In genomic region chr17:6556121-6557039, GRCh38 we compare ENCODE assay signal across 8 cellular contexts. TPM values are rescaled to one million over a fixed set of nuclear protein-coding genes. Genes with fewer than 3 reads are reported as not detected.
A peak's percentile ranks its signal among the peaks of the same experiment; 100 is the strongest.
DNase-seq lines count a peak whose midpoint lies in the region; ATAC-seq, FAIRE-seq and TF ChIP-seq lines count a peak whose summit lies in the region.

Gene PITPNM3, minus strand, starts transcription at chr17:6556555. Its CDS starts 149 bp downstream, at chr17:6556406.

- no peaks in the 10 kb centered on the region for H3K36me3 ChIP-seq in pancreas

- H3K9me3 ChIP-seq in T-helper 17 cell (ENCODE audit: control insufficient read depth, low read length, poor library complexity, severe bottlenecking) (no peaks in the 10 kb centered on the region), pancreas (no peaks in the 10 kb centered on the region)

- DNase-seq in ELF-1 (ENCODE audit: low read depth, low spot score) (peak; percentile 33), T-helper 17 cell (no peak), fibroblast of villous mesenchyme (ENCODE audit: low read depth) (no peak), pancreas (peak in 4 of 6 donors; percentile 23 to 75 (median 62)), SKM-1 (lab: John Stamatoyannopoulos, UW; ENCODE audit: unreplicated experiment) (no peak), GDM1 (lab: John Stamatoyannopoulos, UW) (no peak)
- DNase-seq in activated CD4-positive, alpha-beta T cell treated with anti-CD3 and anti-CD28 coated beads, Interleukin-2, amount 50 U/mL, for 4 hours: no peak

- H3K27ac ChIP-seq in pancreas: peak within 1 kb of the TSS in 1 of 4 donors; percentile 15

- TF ChIP-seq CTCF in fibroblast of villous mesenchyme (IDR thresholded peaks at IDR 0.05; ENCODE audit: insufficient read depth, low read depth, low read length) (no peak), pancreas (IDR thresholded peaks at IDR 0.05) (no peak)

- H3K4me1 Mint-ChIP-seq in T-helper 17 cell: peaks cover 17% of the 10 kb centered on the region

- H3K4me3 ChIP-seq in fibroblast of villous mesenchyme (ENCODE audit: low read depth, low read length) (peak within 1 kb of the TSS; percentile 35), pancreas (peak within 1 kb of the TSS; percentile 18 to 59 (median 45))

- peak within 1 kb of the TSS; percentile 83 for H3K4me3 Mint-ChIP-seq in T-helper 17 cell

- H3K4me1 ChIP-seq in pancreas: no peaks in the 10 kb centered on the region

- H3K27ac Mint-ChIP-seq in T-helper 17 cell: no peak within 1 kb of the TSS

- H3K36me3 Mint-ChIP-seq in T-helper 17 cell (ENCODE audit: low read depth): peaks cover 2% of the 10 kb centered on the region

- H3K27me3 Mint-ChIP-seq in T-helper 17 cell: peaks cover 60% of the 10 kb centered on the region

- intact Hi-C loops in pancreas (cut with DNase I): no loop called here

- 3% methylated on average over 56 to 120 of the region's 122 CpGs for WGBS in pancreas, 2 donors

- ATAC-seq in T-helper 17 cell (no peak), pancreas (peak; percentile 27 to 64 (median 55)), GM19455 (IDR thresholded peaks at IDR 0.05; ENCODE audit: unreplicated experiment) (no peak)

- no peaks in the 10 kb centered on the region for H3K27me3 ChIP-seq in pancreas

- no peak for FAIRE-seq in pancreas (lab: Jason Lieb, UNC)

RNA-seq across cellular contexts. Expression of gene PITPNM3, which starts in this region (rescaled TPM):
- total RNA-seq in T-helper 17 cell (under 1 TPM; 0.31 to 0.52 TPM), fibroblast of villous mesenchyme (under 0.01 and 0.64 TPM in 2 replicates), pancreas (1 to 10 TPM in 5 of 6 donors, under 1 TPM in 1; 0.67 to 4.3 (median 2.5) TPM)
- 1 to 10 TPM; 1.7 to 5.1 TPM for polyA plus RNA-seq in pancreas

Comparison
In these comparisons a context has a peak if more than half of its experiments do, and no peak if none do; other contexts are left out.
1. DNase-seq: peak in ELF-1 (single experiment) and pancreas (4 of 6); none in T-helper 17 cell (0 of 3), fibroblast of villous mesenchyme (single experiment), SKM-1 (single experiment), GDM1 (single experiment) and activated CD4-positive, alpha-beta T cell treated with anti-CD3 and anti-CD28 coated beads, Interleukin-2, amount 50 U/mL, for 4 hours (0 of 2).
2. ATAC-seq: peak in pancreas (4 of 4); none in T-helper 17 cell (single experiment) and GM19455 (single experiment).